In genomic region chr6:88872962-88873361, GRCh38 we compare ENCODE assay signal across 20 cellular contexts.
DNase-seq lines count a peak whose midpoint lies in the region; ATAC-seq, FAIRE-seq and TF ChIP-seq lines count a peak whose summit lies in the region.
"Had no signal": no experiment of that assay in that cellular context is flagged by ENCODE, and none has a peak within 500 bp of the region (broad histone marks: within the 10 kb centered on the region; RNA-seq: fewer than 3 reads in every experiment).

No MANE protein-coding gene starts in this region.

- 24% methylated on average over 1 of the region's 1 CpG for WGBS in liver
- WGBS in HepG2 (ENCODE audit: low lambda C conversion rate), result 61% methylated on average over 1 of the region's 1 CpG

- TF ChIP-seq POLR2A in HepG2 (IDR thresholded peaks at IDR 0.05; ENCODE audit: insufficient read depth in 1 of 2, low read depth in 2 of 2, low read length in 2 of 2), result no peak

- H3K4me1 ChIP-seq in liver (ENCODE audit: control insufficient read depth in 4 of 4, insufficient read depth in 4 of 4, low read length in 3 of 4) (peaks cover 0 to 22% (median 4%) of the 10 kb centered on the region in 4 donors), HepG2 (ENCODE audit: insufficient read depth, low read length) (peaks cover 23% of the 10 kb centered on the region), MM.1S (ENCODE audit: low read length) (peaks cover 6% of the 10 kb centered on the region; the same call in 1 of the 2 replicates)

- H3K27me3 ChIP-seq in liver (ENCODE audit: control insufficient read depth in 4 of 4, insufficient read depth in 4 of 4, low read length in 3 of 4), result no peaks in the 10 kb centered on the region
- no peaks in the 10 kb centered on the region for H3K27me3 ChIP-seq in HepG2 (ENCODE audit: control insufficient read depth in 1 of 2, insufficient read depth in 2 of 2, low read length in 2 of 2)
- H3K27me3 ChIP-seq in MM.1S (replicated peaks; ENCODE audit: insufficient read depth, low read length), result no peaks in the 10 kb centered on the region

- DNase-seq in HepG2 (ENCODE audit: low spot score) (no peak), MM.1S (no peak), left colon (no peak), MV-4-11 (lab: John Stamatoyannopoulos, UW) (no peak)
- DNase-seq in activated T-helper 2 cell treated with anti-CD3 and anti-CD28 coated beads, Interferon-gamma antibody, Interleukin-2, Interleukin-4, amounts not matched to agents 10 μg/mL and 5 μg/mL and 100 μg/mL, durations not matched to agents 14 hours and 24 hours and 36 hours (ENCODE audit: low spot score), result no peak
- DNase-seq: activated CD4-positive, alpha-beta memory T cell treated with anti-CD3 and anti-CD28 coated beads, Interleukin-2, amount 10 ng/mL, durations not matched to agents 7 days and 5 days; NCI-H1105 treated with DMSO at 0.1 percent for 48 hours; NCI-H2029 treated with DMSO at 0.1 percent for 48 hours; NCI-H345; NCI-H82; retina had no signal

- H3K9me2 ChIP-seq in MM.1S (replicated peaks; ENCODE audit: insufficient read depth, low read length), result no peaks in the 10 kb centered on the region

- intact Hi-C loops in HepG2 (cut with micrococcal nuclease; ENCODE audit: unreplicated experiment) (loop anchor here (5.0 kb wide), 2 partner anchors 636 to 1481 kb away; no protein-coding TSS in a partner anchor), left colon (cut with DNase I, micrococcal nuclease) (no loop called here)
- intact Hi-C loops in activated T-helper 2 cell treated with anti-CD3 and anti-CD28 coated beads, Interferon-gamma antibody, Interleukin-2, Interleukin-4, amounts not matched to agents 10 μg/mL and 5 μg/mL and 100 μg/mL, durations not matched to agents 14 hours and 24 hours and 36 hours (cut with micrococcal nuclease), result loop anchor here (5.0 kb wide), 2 partner anchors 86 to 941 kb away; no protein-coding TSS in a partner anchor

- H3K4me2 ChIP-seq in HepG2 (ENCODE audit: low read depth, low read length), result no peak overlapping the region
- peak overlapping the region; percentile 8 for H3K4me2 ChIP-seq in MM.1S (ENCODE audit: low read depth, low read length)

- CTCF ChIA-PET in HepG2 (lab: Yijun Ruan, JAX; ENCODE audit: low intra/inter-chr PET ratio, low total read pairs), result no interaction called here

- no peak overlapping the region for H3K27ac ChIP-seq in liver (ENCODE audit: low read depth in 1 of 2, low read length in 2 of 2)
- H3K27ac ChIP-seq in HepG2 (ENCODE audit: extremely low read length, insufficient read depth, low read length), result no peak overlapping the region
- H3K27ac ChIP-seq in MM.1S (ENCODE audit: low read length), result no peak overlapping the region
- H3K27ac ChIP-seq: C4-2B, epithelial cell of prostate, SK-N-MC had no signal

- H3K27me3 Mint-ChIP-seq in activated T-helper 2 cell treated with anti-CD3 and anti-CD28 coated beads, Interferon-gamma antibody, Interleukin-2, Interleukin-4, amounts not matched to agents 10 μg/mL and 5 μg/mL and 100 μg/mL, durations not matched to agents 14 hours and 24 hours and 36 hours (ENCODE audit: low read depth), result no peaks in the 10 kb centered on the region
- H3K27me3 Mint-ChIP-seq: activated CD4-positive, alpha-beta memory T cell treated with anti-CD3 and anti-CD28 coated beads, Interleukin-2, amount 10 ng/mL, durations not matched to agents 7 days and 5 days; brain had no signal

- no peak for TF ChIP-seq RAD21 in liver (IDR thresholded peaks at IDR 0.05)
- no peak for TF ChIP-seq RAD21 in HepG2 (CRISPR knock-in tag; IDR thresholded peaks at IDR 0.05)

- H3K4me3 Mint-ChIP-seq in activated T-helper 2 cell treated with anti-CD3 and anti-CD28 coated beads, Interferon-gamma antibody, Interleukin-2, Interleukin-4, amounts not matched to agents 10 μg/mL and 5 μg/mL and 100 μg/mL, durations not matched to agents 14 hours and 24 hours and 36 hours (ENCODE audit: low read depth), result no peak overlapping the region
- H3K4me3 Mint-ChIP-seq: activated CD4-positive, alpha-beta memory T cell treated with anti-CD3 and anti-CD28 coated beads, Interleukin-2, amount 10 ng/mL, durations not matched to agents 7 days and 5 days; brain; WTC11 had no signal

- POLR2A ChIA-PET in HepG2 (lab: Yijun Ruan, JAX), result interaction anchor here (1.7 kb wide), 1 partner anchor 90 kb away, joined by 4 read pairs; the partner anchor contains the start of gene RNGTT

- no peak for FAIRE-seq in HepG2 (lab: Jason Lieb, UNC)
- FAIRE-seq: urothelium cell line had no signal

- H3K9me3 ChIP-seq in liver (ENCODE audit: control insufficient read depth in 4 of 4, low read length in 3 of 4), result no peaks in the 10 kb centered on the region
- H3K9me3 ChIP-seq in HepG2 (ENCODE audit: low read length), result no peaks in the 10 kb centered on the region
- no peaks in the 10 kb centered on the region for H3K9me3 ChIP-seq in MM.1S (replicated peaks; ENCODE audit: insufficient read depth, low read length)

- BruUV-seq in HepG2 (replicated peaks; lab: Mats Ljungman, UMichigan), result no TSS peak

- no peaks in the 10 kb centered on the region for H3K9me3 Mint-ChIP-seq in activated T-helper 2 cell treated with anti-CD3 and anti-CD28 coated beads, Interferon-gamma antibody, Interleukin-2, Interleukin-4, amounts not matched to agents 10 μg/mL and 5 μg/mL and 100 μg/mL, durations not matched to agents 14 hours and 24 hours and 36 hours
- H3K9me3 Mint-ChIP-seq: activated CD4-positive, alpha-beta memory T cell treated with anti-CD3 and anti-CD28 coated beads, Interleukin-2, amount 10 ng/mL, durations not matched to agents 7 days and 5 days; brain; WTC11 had no signal

- H3K4me3 ChIP-seq in liver (ENCODE audit: low read depth in 1 of 3, low read length in 3 of 3) (peak overlapping the region in 1 of 3 donors; percentile 10), HepG2 (replicated peaks in 1 of 3; ENCODE audit: insufficient read depth in 1 of 3, low read depth in 2 of 3, low read length in 3 of 3) (no peak overlapping the region), MM.1S (ENCODE audit: low read length) (no peak overlapping the region)
- H3K4me3 ChIP-seq: SK-N-MC had no signal

- ATAC-seq in HepG2 (no peak), left colon (peak; percentile 63), GM18907 (IDR thresholded peaks at IDR 0.05; ENCODE audit: unreplicated experiment) (no peak)
- ATAC-seq: HCT116, WTC11 had no signal

- peaks cover 1% of the 10 kb centered on the region for H3K36me3 Mint-ChIP-seq in activated T-helper 2 cell treated with anti-CD3 and anti-CD28 coated beads, Interferon-gamma antibody, Interleukin-2, Interleukin-4, amounts not matched to agents 10 μg/mL and 5 μg/mL and 100 μg/mL, durations not matched to agents 14 hours and 24 hours and 36 hours (ENCODE audit: low read depth)
- H3K36me3 Mint-ChIP-seq: brain, WTC11 had no signal

- TF ChIP-seq CTCF in liver (IDR thresholded peaks at IDR 0.05; ENCODE audit: low read depth, low read length, missing input control), result no peak
- TF ChIP-seq CTCF in HepG2 (CRISPR knock-in tag; IDR thresholded peaks at IDR 0.05), result no peak
- TF ChIP-seq CTCF in MM.1S (IDR thresholded peaks at IDR 0.05; ENCODE audit: low read length), result no peak

- H2AFZ ChIP-seq in HepG2 (ENCODE audit: low read length) (no peak overlapping the region), MM.1S (ENCODE audit: low read length) (no peak overlapping the region)

- in situ Hi-C loops in HepG2 (cut with HindIII; ENCODE audit: extremely low pct_ligation_motif_present, low pct_unique_long_range_greater_than_20kb), result loop anchor here (25.0 kb wide), 1 partner anchor 936 kb away; no protein-coding TSS in a partner anchor

- TF ChIP-seq EP300 in HepG2 (IDR thresholded peaks at IDR 0.05; ENCODE audit: low read depth in 2 of 2, low read length in 2 of 2) (no peak), HepG2 (CRISPR knock-in tag; IDR thresholded peaks at IDR 0.05; ENCODE audit: borderline replicate concordance) (no peak)

- H3K79me2 ChIP-seq in HepG2 (ENCODE audit: insufficient read depth, low read length) (no peaks in the 10 kb centered on the region), MM.1S (ENCODE audit: low read length) (0 out of 2 replicates have a peak, but pooled peaks cover 6% of the 10 kb centered on the region)

- H4K20me1 ChIP-seq in HepG2 (ENCODE audit: insufficient read depth, low read length), result peaks cover 4% of the 10 kb centered on the region; the same call in 1 of the 2 replicates
- no peaks in the 10 kb centered on the region for H4K20me1 ChIP-seq in MM.1S (ENCODE audit: insufficient read depth, low read length)

- no peaks in the 10 kb centered on the region for H3K36me3 ChIP-seq in liver (ENCODE audit: control insufficient read depth in 4 of 4, insufficient read depth in 3 of 4, low read depth in 1 of 4, low read length in 3 of 4)
- no peaks in the 10 kb centered on the region; a peak in 1 of 5 replicates for H3K36me3 ChIP-seq in HepG2 (replicated peaks in 1 of 2; ENCODE audit: control insufficient read depth in 1 of 2, insufficient read depth in 2 of 2, low read length in 2 of 2)
- H3K36me3 ChIP-seq in MM.1S (replicated peaks; ENCODE audit: insufficient read depth, low read length), result no peaks in the 10 kb centered on the region

- H3K27ac Mint-ChIP-seq in activated T-helper 2 cell treated with anti-CD3 and anti-CD28 coated beads, Interferon-gamma antibody, Interleukin-2, Interleukin-4, amounts not matched to agents 10 μg/mL and 5 μg/mL and 100 μg/mL, durations not matched to agents 14 hours and 24 hours and 36 hours, result no peak overlapping the region
- H3K27ac Mint-ChIP-seq: activated CD4-positive, alpha-beta memory T cell treated with anti-CD3 and anti-CD28 coated beads, Interleukin-2, amount 10 ng/mL, durations not matched to agents 7 days and 5 days; brain; WTC11 had no signal

- H3F3A ChIP-seq in MM.1S (ENCODE audit: insufficient read depth, low read length), result no peaks in the 10 kb centered on the region

- peaks cover 18% of the 10 kb centered on the region for H3K4me1 Mint-ChIP-seq in activated T-helper 2 cell treated with anti-CD3 and anti-CD28 coated beads, Interferon-gamma antibody, Interleukin-2, Interleukin-4, amounts not matched to agents 10 μg/mL and 5 μg/mL and 100 μg/mL, durations not matched to agents 14 hours and 24 hours and 36 hours (ENCODE audit: low read depth)

- H3K9ac ChIP-seq in liver (ENCODE audit: low read depth in 1 of 2, low read length in 2 of 2) (no peak overlapping the region), HepG2 (ENCODE audit: insufficient read depth, low read depth, low read length) (no peak overlapping the region), MM.1S (ENCODE audit: low read length) (no peak overlapping the region)

TF ChIP-seq in liver, 16 proteins besides CTCF, POLR2A, EP300 and RAD21:
- peak; percentile 73 for TF ChIP-seq HNF4A (conservative IDR thresholded peaks at IDR 0.05)
- TF ChIP-seq TAF1 (conservative IDR thresholded peaks at IDR 0.05), result no peak
- TF ChIP-seq YY1 (IDR thresholded peaks at IDR 0.05), result peak; percentile 63
- TF ChIP-seq SP1 (IDR thresholded peaks at IDR 0.05), result peak; percentile 38
- peak; percentile 16 for TF ChIP-seq HNF4G (IDR thresholded peaks at IDR 0.05)

TF ChIP-seq in HepG2, 621 proteins besides CTCF, POLR2A, EP300 and RAD21 (continues in another document):
- no peak for TF ChIP-seq NR3C1 (CRISPR knock-in tag; IDR thresholded peaks at IDR 0.05)
- no peak for TF ChIP-seq ZNF143 (CRISPR knock-in tag; IDR thresholded peaks at IDR 0.05)
- TF ChIP-seq TOPORS (CRISPR knock-in tag; IDR thresholded peaks at IDR 0.05), result no peak

Comparison
In these comparisons a context has a peak if more than half of its experiments do, and no peak if none do; other contexts are left out.
1. intact Hi-C loops: an anchor here in HepG2 (5.0 kb wide) and activated T-helper 2 cell treated with anti-CD3 and anti-CD28 coated beads, Interferon-gamma antibody, Interleukin-2, Interleukin-4, amounts not matched to agents 10 μg/mL and 5 μg/mL and 100 μg/mL, durations not matched to agents 14 hours and 24 hours and 36 hours (5.0 kb wide); none called in left colon.